ENCODE assay signal across 14 cellular contexts in the genomic region with DNA sequence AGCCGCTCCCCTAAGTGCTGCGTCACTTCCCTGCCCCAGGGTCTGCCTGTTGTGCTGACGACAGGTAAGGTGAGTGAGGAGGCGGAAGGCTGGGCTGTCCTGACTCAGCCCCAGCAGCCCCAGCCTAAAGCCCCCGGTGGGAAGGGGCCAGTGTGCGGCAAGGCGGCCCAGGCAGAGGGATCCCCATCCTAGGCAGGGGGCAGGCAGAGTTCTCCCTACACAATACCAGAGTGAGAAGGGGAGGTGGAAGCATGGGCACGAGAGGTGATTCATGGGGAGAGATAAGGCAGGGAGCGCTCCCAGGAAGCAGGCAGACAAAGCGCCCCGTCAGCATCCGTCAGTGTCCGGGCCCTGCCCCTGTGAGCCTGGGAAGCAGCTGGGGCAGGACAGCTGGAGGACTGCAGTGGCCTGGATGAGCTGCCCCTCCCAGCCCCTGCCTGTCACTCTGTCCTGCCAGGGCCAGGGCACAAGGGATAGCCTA. TPM values are rescaled to one million over a fixed set of nuclear protein-coding genes. Genes with fewer than 3 reads are reported as not detected.
A peak's percentile ranks its signal among the peaks of the same experiment; 100 is the strongest.
DNase-seq lines count a peak whose midpoint lies in the region; ATAC-seq and TF ChIP-seq lines count a peak whose summit lies in the region.
"Had no signal": no experiment of that assay in that cellular context is flagged by ENCODE, and none has a peak within 500 bp of the region (broad histone marks: within the 10 kb centered on the region; RNA-seq: fewer than 3 reads in every experiment).

No MANE protein-coding gene starts in this region.

- H4K20me1 ChIP-seq in mammary epithelial cell (ENCODE audit: insufficient read depth, low read length) = no peaks in the 10 kb centered on the region

- H3K27me3 ChIP-seq in right cardiac atrium (ENCODE audit: control insufficient read depth, insufficient read depth) (no peaks in the 10 kb centered on the region), heart left ventricle (no peaks in the 10 kb centered on the region), mammary epithelial cell (ENCODE audit: insufficient read depth, low read length) (no peaks in the 10 kb centered on the region), mesenchymal stem cell (ENCODE audit: control insufficient read depth in 1 of 2, insufficient read depth in 1 of 2, low read length in 2 of 2) (no peaks in the 10 kb centered on the region), vagina (no peaks in the 10 kb centered on the region)
- H3K27me3 ChIP-seq: uterus had no signal

- TF ChIP-seq CTCF in heart left ventricle (IDR thresholded peaks at IDR 0.05) (no peak), mammary epithelial cell (conservative IDR thresholded peaks at IDR 0.05 in 1 of 2, IDR thresholded peaks at IDR 0.05 in 1 of 2; ENCODE audit: extremely low read depth in 1 of 2, insufficient read depth in 1 of 2, low read depth in 1 of 2, low read length in 2 of 2) (no peak), vagina (IDR thresholded peaks at IDR 0.05) (no peak)

- in situ Hi-C loops in mammary epithelial cell (cut with MboI; ENCODE audit: low sequenced_read_pairs in 2 of 2) = no loop called here

- H3K27ac ChIP-seq in right cardiac atrium (ENCODE audit: low read length) = peak overlapping the region; percentile 63
- no peak overlapping the region for H3K27ac ChIP-seq in heart left ventricle
- peak overlapping the region; percentile 71 for H3K27ac ChIP-seq in mammary epithelial cell (ENCODE audit: insufficient read depth, low read depth, low read length)
- H3K27ac ChIP-seq in mesenchymal stem cell (ENCODE audit: low read length, poor library complexity, severe bottlenecking) = no peak overlapping the region
- peak overlapping the region; percentile 91 for H3K27ac ChIP-seq in vagina
- H3K27ac ChIP-seq: VCaP had no signal

- H2BK120ac ChIP-seq in mesenchymal stem cell (ENCODE audit: low read depth, low read length) = no peak overlapping the region

- H3K79me1 ChIP-seq in mesenchymal stem cell (replicated peaks; ENCODE audit: low read length, poor library complexity, severe bottlenecking) = peaks cover 47% of the 10 kb centered on the region

- CTCF ChIA-PET in mammary epithelial cell (lab: Charles Lee; ENCODE audit: low non-redundant PET) = no interaction called here

- no peak overlapping the region for H4K8ac ChIP-seq in mesenchymal stem cell (ENCODE audit: low read length)

- peak overlapping the region in 1 of 2 experiments; percentile 49 for H2BK12ac ChIP-seq in mesenchymal stem cell (ENCODE audit: low read length in 2 of 2)

- H2BK15ac ChIP-seq in mesenchymal stem cell (ENCODE audit: low read depth, poor library complexity, severe bottlenecking) = no peak overlapping the region

- H3K14ac ChIP-seq in mesenchymal stem cell (ENCODE audit: low read length in 2 of 2) = peak overlapping the region in 1 of 2 experiments; percentile 6

- no peak overlapping the region for H2AK5ac ChIP-seq in mesenchymal stem cell (ENCODE audit: low read length, severe bottlenecking)

- intact Hi-C loops in right cardiac atrium (cut with DNase I) = no loop called here
- intact Hi-C loops in heart left ventricle (cut with DNase I) = loop anchor here in 2 of 10 donors (5.0 to 10.0 kb wide), 2 partner anchors 46 to 48 kb away; a partner anchor contains a TSS
- intact Hi-C loops in mammary epithelial cell (cut with micrococcal nuclease) = no loop called here
- intact Hi-C loops in vagina (cut with DNase I) = no loop called here

- H3K4me3 ChIP-seq in right cardiac atrium (ENCODE audit: low read length) (no peak overlapping the region), heart left ventricle (no peak overlapping the region), mammary epithelial cell (replicated peaks in 1 of 3; ENCODE audit: insufficient read depth in 1 of 3, low read depth in 2 of 3, low read length in 3 of 3) (peak overlapping the region in 2 of 3 experiments; percentile 34 to 36), mesenchymal stem cell (ENCODE audit: insufficient read depth in 1 of 2, low read depth in 1 of 2, low read length in 2 of 2) (no peak overlapping the region), vagina (peak overlapping the region in 1 of 2 donors; percentile 9)
- H3K4me3 ChIP-seq: uterus had no signal

- no peak overlapping the region for H4K91ac ChIP-seq in mesenchymal stem cell (ENCODE audit: low read length)

- no peaks in the 10 kb centered on the region for H3K9me3 ChIP-seq in right cardiac atrium (ENCODE audit: control insufficient read depth, low read length)
- peaks cover 0 to 9% (median 0%) of the 10 kb centered on the region in 12 donors for H3K9me3 ChIP-seq in heart left ventricle
- no peaks in the 10 kb centered on the region for H3K9me3 ChIP-seq in mammary epithelial cell (replicated peaks; ENCODE audit: insufficient read depth, low read length)
- H3K9me3 ChIP-seq in mesenchymal stem cell (ENCODE audit: control insufficient read depth, low read length) = no peaks in the 10 kb centered on the region
- H3K9me3 ChIP-seq in vagina = no peaks in the 10 kb centered on the region

- no peaks in the 10 kb centered on the region for H3K36me3 ChIP-seq in heart left ventricle
- H3K36me3 ChIP-seq in mammary epithelial cell (ENCODE audit: insufficient read depth, low read length) = peaks cover 6% of the 10 kb centered on the region
- H3K36me3 ChIP-seq in mesenchymal stem cell (ENCODE audit: control insufficient read depth in 1 of 2, insufficient read depth in 2 of 2, low read depth in 1 of 2, low read length in 2 of 2) = peaks cover 11 to 43% of the 10 kb centered on the region in 2 experiments
- no peaks in the 10 kb centered on the region for H3K36me3 ChIP-seq in vagina
- H3K36me3 ChIP-seq: uterus had no signal

- TF ChIP-seq POLR2A in heart left ventricle (IDR thresholded peaks at IDR 0.05) = no peak
- no peak for TF ChIP-seq POLR2A in vagina (IDR thresholded peaks at IDR 0.05)

- 71% methylated on average over 13 of the region's 13 CpGs for WGBS in right cardiac atrium
- WGBS in heart left ventricle, 4 donors = 81 to 88% (median 85%) methylated on average over 8 to 13 of the region's 13 CpGs
- 14% methylated on average over 13 of the region's 13 CpGs for WGBS in mammary epithelial cell (ENCODE audit: low coverage, missing lambda C conversion rate)
- WGBS in mesenchymal stem cell = 74% methylated on average over 13 of the region's 13 CpGs

- peak overlapping the region; percentile 99 for H3K4me2 ChIP-seq in mammary epithelial cell (ENCODE audit: insufficient read depth, low read depth, low read length)
- no peak overlapping the region for H3K4me2 ChIP-seq in mesenchymal stem cell (ENCODE audit: low read length, poor library complexity, severe bottlenecking)

- H3K23ac ChIP-seq in mesenchymal stem cell (ENCODE audit: low read length in 2 of 2) = no peak overlapping the region

- peak; percentile 32 to 58 for ATAC-seq in right cardiac atrium
- no peak for ATAC-seq in heart left ventricle
- ATAC-seq: effector memory CD8-positive, alpha-beta T cell; Panc1 had no signal

- DNase-seq in right cardiac atrium = peak; percentile 51 to 74 (median 68)
- DNase-seq in heart left ventricle = no peak
- DNase-seq in mammary epithelial cell = peak; percentile 82
- peak; percentile 54 for DNase-seq in mesenchymal stem cell
- DNase-seq in vagina (ENCODE audit: extremely low spot score in 2 of 2) = no peak
- DNase-seq in C1 segment of cervical spinal cord (lab: John Stamatoyannopoulos, UW) = no peak
- DNase-seq in NCI-H146 (lab: John Stamatoyannopoulos, UW) = no peak
- DNase-seq in HuH-7.5 (ENCODE audit: low spot score) = no peak
- DNase-seq: activated CD8-positive, alpha-beta memory T cell treated with anti-CD3 and anti-CD28 coated beads, Interleukin-2, amount 50 U/mL, for 4 hours; effector memory CD8-positive, alpha-beta T cell; stimulated activated CD4-positive, alpha-beta T cell treated with anti-CD3 and anti-CD28 coated beads, Interleukin-15, amount 100 ng/mL, for 24 hours had no signal

- no peak overlapping the region for H3K4ac ChIP-seq in mesenchymal stem cell (ENCODE audit: low read depth in 1 of 2, low read length in 2 of 2)

- peak overlapping the region; percentile 25 for H3K9ac ChIP-seq in mammary epithelial cell (ENCODE audit: insufficient read depth, low read length)
- no peak overlapping the region for H3K9ac ChIP-seq in mesenchymal stem cell (ENCODE audit: low read length)

- dilution Hi-C loops in mammary epithelial cell (cut with HindIII; ENCODE audit: low sequenced_read_pairs) = no loop called here

- BruUV-seq in mammary epithelial cell (replicated peaks; lab: Mats Ljungman, UMichigan) = no TSS peak

- H2BK5ac ChIP-seq in mesenchymal stem cell (ENCODE audit: low read depth, low read length, poor library complexity, severe bottlenecking) = no peak overlapping the region

- H3K4me1 ChIP-seq in right cardiac atrium (ENCODE audit: control insufficient read depth, insufficient read depth, low read length) (no peaks in the 10 kb centered on the region), heart left ventricle (peaks cover 0 to 23% (median 3%) of the 10 kb centered on the region in 12 donors), mammary epithelial cell (ENCODE audit: insufficient read depth, low read length) (peaks cover 52% of the 10 kb centered on the region), mesenchymal stem cell (ENCODE audit: control insufficient read depth, insufficient read depth, low read depth, low read length) (peaks cover 51% of the 10 kb centered on the region), vagina (peaks cover 57% of the 10 kb centered on the region)
- H3K4me1 ChIP-seq: uterus had no signal

- H2AFZ ChIP-seq in mammary epithelial cell (ENCODE audit: low read depth, low read length) (peak overlapping the region; percentile 72), mesenchymal stem cell (ENCODE audit: low read depth, low read length) (no peak overlapping the region)

- no peak overlapping the region for H3K18ac ChIP-seq in mesenchymal stem cell (ENCODE audit: low read depth in 1 of 2, low read length in 2 of 2)

- peaks cover 75% of the 10 kb centered on the region for H3K79me2 ChIP-seq in mammary epithelial cell (ENCODE audit: insufficient read depth, low read length)

RNA-seq across cellular contexts. Expression of a gene that starts 4.0 kb away (rescaled TPM):
- total RNA-seq in right cardiac atrium (10 to 100 TPM; 27.7 to 40.2 (median 30.3) TPM), heart left ventricle (1 to 10 TPM; 1.2 to 7.4 (median 1.8) TPM), mammary epithelial cell (10 to 100 TPM; 25.7 to 36.3 TPM), vagina (36.1 TPM)
- polyA plus RNA-seq in right cardiac atrium (18.7 TPM), heart left ventricle (10 to 100 TPM in 1 of 2 donors, 1 to 10 TPM in 1; 1.5 to 12.8 TPM), mammary epithelial cell (17.4 TPM)
- polyA minus RNA-seq in mammary epithelial cell = 24.7 TPM
- 2.9 TPM for polyA plus RNA-seq in mesenchymal stem cell (2013, experiment 1 of 2)
- 2.8 TPM for polyA plus RNA-seq in mesenchymal stem cell (2013, experiment 2 of 2)

RNA-seq across cellular contexts. Expression of a gene that starts 46.2 kb away (rescaled TPM):
- total RNA-seq in right cardiac atrium = 1 to 10 TPM; 2.8 to 4.1 (median 3.6) TPM
- polyA plus RNA-seq in right cardiac atrium = 2.3 TPM
- total RNA-seq in heart left ventricle = 1 to 10 TPM; 1.1 to 6.3 (median 2.1) TPM
- 1 to 10 TPM; 2.1 to 3.3 TPM for polyA plus RNA-seq in heart left ventricle
- total RNA-seq in mammary epithelial cell = not detected
- polyA plus RNA-seq in mammary epithelial cell = not detected
- not detected for polyA minus RNA-seq in mammary epithelial cell
- 0.12 TPM for polyA plus RNA-seq in mesenchymal stem cell (2013, experiment 1 of 2)
- polyA plus RNA-seq in mesenchymal stem cell (2013, experiment 2 of 2) = 0.08 TPM
- 5.2 TPM for total RNA-seq in vagina

RNA-seq across cellular contexts. Expression of a gene that starts 48.6 kb away (rescaled TPM):
- total RNA-seq in right cardiac atrium = 1 to 10 TPM in 2 of 4 donors, under 1 TPM in 2; 0.17 to 2.3 (median 1.3) TPM
- polyA plus RNA-seq in right cardiac atrium = 0.61 TPM
- under 1 TPM in 2 of 9 donors, not detected in 7; 0.11 to 0.31 TPM for total RNA-seq in heart left ventricle
- polyA plus RNA-seq in heart left ventricle = under 1 TPM; 0.04 to 0.08 TPM
- total RNA-seq in mammary epithelial cell = not detected
- not detected for polyA plus RNA-seq in mammary epithelial cell
- not detected for polyA minus RNA-seq in mammary epithelial cell
- 0.03 TPM for polyA plus RNA-seq in mesenchymal stem cell (2013, experiment 1 of 2)
- polyA plus RNA-seq in mesenchymal stem cell (2013, experiment 2 of 2) = not detected
- total RNA-seq in vagina = not detected
- total RNA-seq: uterus had no signal

Comparison
In these comparisons a context has a peak if more than half of its experiments do, and no peak if none do; other contexts are left out.
1. ATAC-seq: peak in right cardiac atrium (2 of 2); none in heart left ventricle (0 of 4).
2. DNase-seq: peak in right cardiac atrium (3 of 3), mammary epithelial cell (single experiment) and mesenchymal stem cell (single experiment); none in heart left ventricle (0 of 5), vagina (0 of 2), C1 segment of cervical spinal cord (0 of 14), NCI-H146 (single experiment) and HuH-7.5 (single experiment).
3. H3K27ac ChIP-seq: peak in right cardiac atrium (single experiment), mammary epithelial cell (single experiment) and vagina (single experiment); none in heart left ventricle (0 of 12) and mesenchymal stem cell (single experiment).
4. H3K4me3 ChIP-seq: peak in mammary epithelial cell (2 of 3); none in right cardiac atrium (single experiment), heart left ventricle (0 of 12) and mesenchymal stem cell (0 of 2).